Comparison of ENCODE assay signal across 10 cellular contexts in the genomic region with DNA sequence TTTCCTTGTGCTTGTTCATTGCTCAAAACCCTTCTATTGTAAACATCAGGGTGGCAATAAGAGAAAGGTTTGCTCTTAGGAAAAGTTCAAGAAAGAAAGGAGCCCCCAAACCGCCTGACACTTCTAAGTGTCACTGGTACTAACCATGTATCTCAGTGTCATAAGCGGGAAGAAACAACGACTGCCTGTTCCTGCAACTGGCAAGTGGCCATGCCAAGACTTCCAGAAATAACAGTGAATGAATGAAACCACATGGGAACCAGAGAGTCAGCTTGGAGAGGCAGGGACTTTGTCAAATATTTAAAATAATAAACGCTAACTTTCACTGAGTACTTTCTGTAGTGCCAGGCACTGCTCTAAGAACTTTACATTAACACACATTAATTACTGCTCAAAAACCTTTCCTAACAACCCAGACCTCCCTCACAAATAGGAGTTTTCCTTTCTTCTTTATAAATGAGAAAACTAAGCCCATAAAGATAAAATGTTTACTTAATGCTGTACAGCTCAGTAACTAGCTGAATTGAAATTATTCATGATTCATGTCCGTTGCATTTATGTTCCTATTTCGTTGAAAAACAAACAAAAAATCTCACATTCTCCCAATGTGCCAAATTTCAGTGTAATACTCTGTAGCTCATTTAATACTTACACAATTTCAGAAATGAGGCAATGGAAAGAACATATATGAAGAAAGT. TPM values are rescaled to one million over a fixed set of nuclear protein-coding genes. Genes with fewer than 3 reads are reported as not detected.
A peak's percentile ranks its signal among the peaks of the same experiment; 100 is the strongest.
DNase-seq lines count a peak whose midpoint lies in the region; ATAC-seq and TF ChIP-seq lines count a peak whose summit lies in the region.
"Had no signal": no experiment of that assay in that cellular context is flagged by ENCODE, and none has a peak within 500 bp of the region (broad histone marks: within the 10 kb centered on the region; RNA-seq: fewer than 3 reads in every experiment).

No MANE protein-coding gene starts in this region.

- no peak for TF ChIP-seq CTCF in choroid plexus epithelial cell (conservative IDR thresholded peaks at IDR 0.05; ENCODE audit: low read depth, low read length)
- no peak for TF ChIP-seq CTCF in lower lobe of right lung (IDR thresholded peaks at IDR 0.05)
- TF ChIP-seq CTCF in WERI-Rb-1 (IDR thresholded peaks at IDR 0.05; ENCODE audit: low read depth, low read length) = no peak

- 5 to 10% methylated on average over 6 of the region's 6 CpGs for WGBS in aorta, 2 donors

- no peak for DNase-seq in activated naive CD8-positive, alpha-beta T cell treated with anti-CD3 and anti-CD28 coated beads, Interleukin-2, amount 50 U/mL, for 24 hours
- DNase-seq in choroid plexus epithelial cell (ENCODE audit: low read depth) = peak; percentile 49
- no peak for DNase-seq in lower lobe of right lung
- DNase-seq in aorta = peak; percentile 63 to 64
- no peak for DNase-seq in NCI-H1105 treated with DMSO at 0.1 percent for 48 hours (lab: John Stamatoyannopoulos, UW)
- no peak for DNase-seq in WERI-Rb-1

- H3K27me3 ChIP-seq in lower lobe of right lung (ENCODE audit: low read depth) (no peaks in the 10 kb centered on the region), aorta (ENCODE audit: control insufficient read depth in 1 of 2, insufficient read depth in 2 of 2, low read length in 1 of 2) (no peaks in the 10 kb centered on the region), WERI-Rb-1 (ENCODE audit: insufficient read depth, low read depth, severe bottlenecking) (no peaks in the 10 kb centered on the region)

- H3K4me1 ChIP-seq in lower lobe of right lung (no peaks in the 10 kb centered on the region), aorta (ENCODE audit: control insufficient read depth in 1 of 2, insufficient read depth in 2 of 2, low read length in 2 of 2) (peaks cover 0 to 3% of the 10 kb centered on the region in 2 donors)

- H3K9me3 Mint-ChIP-seq in activated naive CD8-positive, alpha-beta T cell (ENCODE audit: low read depth) = no peaks in the 10 kb centered on the region
- H3K9me3 Mint-ChIP-seq in activated naive CD8-positive, alpha-beta T cell treated with anti-CD3 and anti-CD28 coated beads, Interleukin-2, amount 50 U/mL, for 24 hours = no peaks in the 10 kb centered on the region

- H3K36me3 ChIP-seq in lower lobe of right lung = no peaks in the 10 kb centered on the region
- H3K36me3 ChIP-seq in aorta (ENCODE audit: control insufficient read depth in 1 of 2, insufficient read depth in 2 of 2, low read length in 1 of 2) = no peaks in the 10 kb centered on the region
- H3K36me3 ChIP-seq in WERI-Rb-1 = no peaks in the 10 kb centered on the region

- H3K27ac ChIP-seq in lower lobe of right lung (peak overlapping the region; percentile 76), aorta (ENCODE audit: low read depth in 1 of 2, low read length in 2 of 2) (no peak overlapping the region), WERI-Rb-1 (no peak overlapping the region)

- H3K36me3 Mint-ChIP-seq in activated naive CD8-positive, alpha-beta T cell = no peaks in the 10 kb centered on the region
- no peaks in the 10 kb centered on the region for H3K36me3 Mint-ChIP-seq in activated naive CD8-positive, alpha-beta T cell treated with anti-CD3 and anti-CD28 coated beads, Interleukin-2, amount 50 U/mL, for 24 hours (ENCODE audit: low read depth)

- H3K4me1 Mint-ChIP-seq in activated naive CD8-positive, alpha-beta T cell (ENCODE audit: low read depth) = peaks cover 19% of the 10 kb centered on the region
- peaks cover 10% of the 10 kb centered on the region for H3K4me1 Mint-ChIP-seq in activated naive CD8-positive, alpha-beta T cell treated with anti-CD3 and anti-CD28 coated beads, Interleukin-2, amount 50 U/mL, for 24 hours

- H3K27me3 Mint-ChIP-seq in activated naive CD8-positive, alpha-beta T cell = no peaks in the 10 kb centered on the region
- H3K27me3 Mint-ChIP-seq in activated naive CD8-positive, alpha-beta T cell treated with anti-CD3 and anti-CD28 coated beads, Interleukin-2, amount 50 U/mL, for 24 hours = peaks cover 2% of the 10 kb centered on the region

- no peak for ATAC-seq in activated naive CD8-positive, alpha-beta T cell treated with anti-CD3 and anti-CD28 coated beads, Interleukin-2, amount 50 U/mL, for 24 hours
- no peak for ATAC-seq in lower lobe of right lung
- ATAC-seq in aorta (ENCODE audit: low FRiP score) = peak; percentile 36
- ATAC-seq in HG02642 (IDR thresholded peaks at IDR 0.05; ENCODE audit: poor library complexity, unreplicated experiment) = no peak

- H3K4me3 ChIP-seq in choroid plexus epithelial cell (ENCODE audit: low read depth, low read length) (no peak overlapping the region), lower lobe of right lung (peak overlapping the region; percentile 70), aorta (ENCODE audit: low read length in 2 of 2) (no peak overlapping the region), WERI-Rb-1 (ENCODE audit: low read depth, low read length) (no peak overlapping the region)
- H3K4me3 ChIP-seq: mucosa of descending colon had no signal

- intact Hi-C loops in lower lobe of right lung (cut with DNase I) (no loop called here), aorta (cut with DNase I) (no loop called here)

- peak overlapping the region; percentile 35 for H3K4me3 Mint-ChIP-seq in activated naive CD8-positive, alpha-beta T cell
- H3K4me3 Mint-ChIP-seq in activated naive CD8-positive, alpha-beta T cell treated with anti-CD3 and anti-CD28 coated beads, Interleukin-2, amount 50 U/mL, for 24 hours = no peak overlapping the region

- H3K9me3 ChIP-seq in lower lobe of right lung = no peaks in the 10 kb centered on the region
- no peaks in the 10 kb centered on the region for H3K9me3 ChIP-seq in aorta (ENCODE audit: control insufficient read depth, low read length)
- no peaks in the 10 kb centered on the region for H3K9me3 ChIP-seq in WERI-Rb-1 (ENCODE audit: severe bottlenecking)
- H3K9me3 ChIP-seq: mucosa of descending colon had no signal

- no peak overlapping the region for H3K27ac Mint-ChIP-seq in activated naive CD8-positive, alpha-beta T cell
- no peak overlapping the region for H3K27ac Mint-ChIP-seq in activated naive CD8-positive, alpha-beta T cell treated with anti-CD3 and anti-CD28 coated beads, Interleukin-2, amount 50 U/mL, for 24 hours

RNA-seq across cellular contexts. Expression of a gene that starts 1.0 kb away (rescaled TPM):
- 0.86 TPM for total RNA-seq in lower lobe of right lung
- total RNA-seq in aorta = 1 to 10 TPM; 1.0 to 1.4 TPM
- polyA plus RNA-seq in aorta = not detected
- total RNA-seq: GM12878 had no signal
- polyA plus RNA-seq: GM12878 had no signal

Comparison
In these comparisons a context has a peak if more than half of its experiments do, and no peak if none do; other contexts are left out.
1. DNase-seq: peak in choroid plexus epithelial cell (single experiment) and aorta (2 of 2); none in activated naive CD8-positive, alpha-beta T cell treated with anti-CD3 and anti-CD28 coated beads, Interleukin-2, amount 50 U/mL, for 24 hours (single experiment), lower lobe of right lung (single experiment), NCI-H1105 treated with DMSO at 0.1 percent for 48 hours (single experiment) and WERI-Rb-1 (single experiment).